In the genomic region with DNA sequence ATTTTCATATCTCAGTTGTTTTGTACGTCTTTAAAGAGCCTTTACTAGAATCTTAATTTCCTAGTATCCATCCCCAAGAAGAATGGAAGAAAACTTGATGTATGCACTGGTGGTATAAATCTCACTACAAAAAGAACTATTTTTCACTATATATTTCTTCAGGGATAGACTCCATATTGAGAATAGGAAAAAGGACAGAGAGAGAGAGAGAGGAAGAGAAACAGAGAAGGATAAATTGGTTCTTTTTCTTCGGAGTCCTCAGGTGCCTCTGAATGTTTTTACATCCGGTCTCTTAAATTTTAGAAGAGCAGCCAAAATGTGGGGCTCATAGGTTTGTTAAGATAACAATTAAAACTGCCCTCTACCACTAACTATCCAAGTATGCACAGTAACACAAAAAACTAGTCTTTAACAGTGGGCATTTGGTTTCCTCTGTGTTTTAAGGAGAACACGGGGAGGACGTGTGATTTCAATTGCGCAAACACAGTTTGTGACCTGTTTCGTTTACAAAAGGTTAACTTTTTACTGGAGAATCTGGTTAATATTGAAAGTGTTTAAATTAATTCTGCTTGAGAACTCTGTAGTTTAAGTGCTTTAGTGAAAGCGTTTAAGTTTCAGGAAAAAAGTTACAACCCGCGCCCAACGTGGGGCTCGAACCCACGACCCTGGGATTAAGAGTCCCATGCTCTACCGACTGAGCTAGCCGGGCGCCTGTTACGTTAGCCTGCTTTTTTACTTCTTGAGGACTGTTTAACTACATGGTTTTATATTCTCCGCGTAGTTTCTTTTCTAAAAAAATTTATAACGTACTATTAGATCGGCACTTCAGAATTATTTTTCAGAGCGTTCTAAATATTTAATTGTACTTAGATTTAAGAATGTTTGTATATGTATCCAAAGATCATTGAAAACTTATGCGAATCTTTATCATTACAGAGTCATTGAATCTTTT, we compare ENCODE assay signal across 8 cellular contexts. TPM values are rescaled to one million over a fixed set of nuclear protein-coding genes. Genes with fewer than 3 reads are reported as not detected.
DNase-seq lines count a peak whose midpoint lies in the region; ATAC-seq, FAIRE-seq and TF ChIP-seq lines count a peak whose summit lies in the region.

No MANE protein-coding gene starts in this region.

- DNase-seq in GM12891 (ENCODE audit: insufficient read length, low spot score) (no peak), MV-4-11 (lab: John Stamatoyannopoulos, UW) (peak; percentile 65), T-helper 1 cell (peak; percentile 52 to 85 (median 74)), amygdala (lab: John Stamatoyannopoulos, UW) (peak in 52 of 56 donors; percentile 5 to 85 (median 44)), right cardiac atrium (peak; percentile 65 to 87 (median 83)), putamen (ENCODE audit: low spot score) (peak; percentile 85), D721Med (ENCODE audit: insufficient read length, low spot score) (no peak)

- no peaks in the 10 kb centered on the region for H3K9me3 ChIP-seq in right cardiac atrium (ENCODE audit: control insufficient read depth, low read length)

- ATAC-seq in right cardiac atrium, result peak; percentile 62 to 67

- peak overlapping the region; percentile 97 for H3K4me3 ChIP-seq in right cardiac atrium (ENCODE audit: low read length)
- peak overlapping the region; percentile 60 for H3K4me3 ChIP-seq in urinary bladder (ENCODE audit: low read depth, low read length)

- H3K4me1 ChIP-seq in right cardiac atrium (ENCODE audit: control insufficient read depth, insufficient read depth, low read length), result peaks cover 3% of the 10 kb centered on the region
- H3K4me1 ChIP-seq in urinary bladder (ENCODE audit: insufficient read depth), result no peaks in the 10 kb centered on the region

- intact Hi-C loops in right cardiac atrium (cut with DNase I), result loop anchor here in 2 of 4 donors (10.0 kb wide), 1 partner anchor 55 kb away; a partner anchor contains a TSS

- H3K27ac ChIP-seq in right cardiac atrium (ENCODE audit: low read length) (peak overlapping the region; percentile 62), urinary bladder (ENCODE audit: low read depth) (peak overlapping the region; percentile 81)

- TF ChIP-seq CTCF in D721Med (IDR thresholded peaks at IDR 0.05; ENCODE audit: insufficient read depth, missing control alignments), result no peak

- peak; percentile 38 for FAIRE-seq in GM12891 (lab: Jason Lieb, UNC)
- FAIRE-seq in D721Med (lab: Jason Lieb, UNC), result no peak

- 0 out of 2 replicates have a peak, but pooled peaks have one; percentile 19 for TF ChIP-seq POLR2A in GM12891 (IDR thresholded peaks at IDR 0.05; ENCODE audit: low read depth, low read length)

- H3K27me3 ChIP-seq in right cardiac atrium (ENCODE audit: control insufficient read depth, insufficient read depth), result no peaks in the 10 kb centered on the region

- H3K36me3 ChIP-seq in urinary bladder (ENCODE audit: insufficient read depth), result no peaks in the 10 kb centered on the region

- 2% methylated on average over 23 of the region's 23 CpGs for WGBS in right cardiac atrium
- WGBS in urinary bladder, result 2% methylated on average over 23 of the region's 23 CpGs

TF ChIP-seq in GM12891, 5 proteins besides CTCF, POLR2A, EP300 and RAD21:
- no peak for TF ChIP-seq POLR2AphosphoS5 (IDR thresholded peaks at IDR 0.05; ENCODE audit: low read depth, low read length)
- peak; percentile 24; the same call in 1 of the 2 replicates for TF ChIP-seq POU2F2 (IDR thresholded peaks at IDR 0.05; ENCODE audit: low read depth, low read length)
- TF ChIP-seq SPI1 (IDR thresholded peaks at IDR 0.05; ENCODE audit: low read depth, low read length), result no peak
- 0 out of 2 replicates have a peak, but pooled peaks have one; percentile 27 for TF ChIP-seq TAF1 (IDR thresholded peaks at IDR 0.05; ENCODE audit: low read depth, low read length)

RNA-seq across cellular contexts. Expression of a gene that starts 5.1 kb away (rescaled TPM):
- polyA plus RNA-seq in GM12891 (2012; ENCODE audit: low read depth, missing spikeins), result 180 TPM
- 100 to 1,000 TPM; 112 to 147 (median 124) TPM for total RNA-seq in right cardiac atrium
- 159 TPM for polyA plus RNA-seq in right cardiac atrium
- 63.4 TPM for total RNA-seq in urinary bladder
- 126 TPM for polyA plus RNA-seq in urinary bladder

RNA-seq across cellular contexts. Expression of a gene that starts 39.6 kb away (rescaled TPM):
- polyA plus RNA-seq in GM12891 (2012; ENCODE audit: low read depth, missing spikeins), result 24.6 TPM
- total RNA-seq in right cardiac atrium, result 10 to 100 TPM; 71.3 to 80.1 (median 74.3) TPM
- 130 TPM for polyA plus RNA-seq in right cardiac atrium
- total RNA-seq in urinary bladder, result 79.5 TPM
- polyA plus RNA-seq in urinary bladder, result 73.5 TPM

RNA-seq across cellular contexts. Expression of a gene that starts 58.8 kb away (rescaled TPM):
- polyA plus RNA-seq in GM12891 (2012; ENCODE audit: low read depth, missing spikeins), result 9.0 TPM
- total RNA-seq in right cardiac atrium (10 to 100 TPM; 17.1 to 26.1 (median 18.1) TPM), urinary bladder (39.5 TPM)
- polyA plus RNA-seq in right cardiac atrium (8.3 TPM), urinary bladder (12.1 TPM)

Comparison
In these comparisons a context has a peak if more than half of its experiments do, and no peak if none do; other contexts are left out.
1. DNase-seq: peak in MV-4-11 (single experiment), T-helper 1 cell (5 of 5), amygdala (52 of 56), right cardiac atrium (3 of 3) and putamen (single experiment); none in GM12891 (single experiment) and D721Med (single experiment).